In genomic region chr13:99067160-99067985, GRCh38 we compare ENCODE assay signal across 12 cellular contexts.
DNase-seq lines count a peak whose midpoint lies in the region; ATAC-seq and TF ChIP-seq lines count a peak whose summit lies in the region.
"Had no signal": no experiment of that assay in that cellular context is flagged by ENCODE, and none has a peak within 500 bp of the region (broad histone marks: within the 10 kb centered on the region; RNA-seq: fewer than 3 reads in every experiment).

No MANE protein-coding gene starts in this region.

- no peak for TF ChIP-seq CTCF in activated CD8-positive, alpha-beta T cell treated with anti-CD3 and anti-CD28 coated beads for 36 hours (IDR thresholded peaks at IDR 0.05)
- TF ChIP-seq CTCF in fibroblast of villous mesenchyme (IDR thresholded peaks at IDR 0.05; ENCODE audit: insufficient read depth, low read depth, low read length), result no peak

- intact Hi-C loops in activated CD8-positive, alpha-beta T cell treated with anti-CD3 and anti-CD28 coated beads for 36 hours (cut with micrococcal nuclease), result no loop called here

- H3K4me3 ChIP-seq in fibroblast of villous mesenchyme (ENCODE audit: low read depth, low read length), result no peak overlapping the region
- H3K4me3 ChIP-seq: cardiac muscle cell had no signal

- CTCF ChIA-PET in activated CD4-positive, alpha-beta T cell treated with anti-CD3 and anti-CD28 coated beads, Interleukin-2, amount 10 ng/mL, durations not matched to agents 7 days and 5 days (lab: Charles Lee), result interaction anchor here (0.6 to 3.7 kb wide), 8 partner anchors 8 to 199 kb away, joined by 3 to 21 read pairs (median 4); no protein-coding TSS in a partner anchor
- CTCF ChIA-PET in activated CD8-positive, alpha-beta T cell treated with anti-CD3 and anti-CD28 coated beads for 36 hours (lab: Charles Lee), result interaction anchor here (0.7 to 2.4 kb wide), 4 partner anchors 10 to 198 kb away, joined by 3 to 8 read pairs (median 4); no protein-coding TSS in a partner anchor

- H3K27ac Mint-ChIP-seq in activated CD4-positive, alpha-beta T cell treated with anti-CD3 and anti-CD28 coated beads, Interleukin-2, amount 10 ng/mL, durations not matched to agents 7 days and 5 days, result peak overlapping the region; percentile 86
- peak overlapping the region; percentile 66 for H3K27ac Mint-ChIP-seq in activated CD8-positive, alpha-beta T cell treated with anti-CD3 and anti-CD28 coated beads for 36 hours
- peak overlapping the region; percentile 20 for H3K27ac Mint-ChIP-seq in stimulated activated effector memory CD8-positive, alpha-beta T cell treated with anti-CD3 and anti-CD28 coated beads, Interleukin-12 subunit alpha, Interleukin-12 subunit beta, amount 100 ng/mL, for 72 hours

- no peak overlapping the region for H3K4me3 Mint-ChIP-seq in activated CD4-positive, alpha-beta T cell treated with anti-CD3 and anti-CD28 coated beads, Interleukin-2, amount 10 ng/mL, durations not matched to agents 7 days and 5 days
- no peak overlapping the region for H3K4me3 Mint-ChIP-seq in activated CD8-positive, alpha-beta T cell treated with anti-CD3 and anti-CD28 coated beads for 36 hours
- no peak overlapping the region for H3K4me3 Mint-ChIP-seq in stimulated activated effector memory CD8-positive, alpha-beta T cell treated with anti-CD3 and anti-CD28 coated beads, Interleukin-12 subunit alpha, Interleukin-12 subunit beta, amount 100 ng/mL, for 72 hours

- H3K9me3 Mint-ChIP-seq in activated CD4-positive, alpha-beta T cell treated with anti-CD3 and anti-CD28 coated beads, Interleukin-2, amount 10 ng/mL, durations not matched to agents 7 days and 5 days, result peaks cover 20% of the 10 kb centered on the region
- no peaks in the 10 kb centered on the region for H3K9me3 Mint-ChIP-seq in activated CD8-positive, alpha-beta T cell treated with anti-CD3 and anti-CD28 coated beads for 36 hours
- no peaks in the 10 kb centered on the region for H3K9me3 Mint-ChIP-seq in stimulated activated effector memory CD8-positive, alpha-beta T cell treated with anti-CD3 and anti-CD28 coated beads, Interleukin-12 subunit alpha, Interleukin-12 subunit beta, amount 100 ng/mL, for 72 hours

- no peaks in the 10 kb centered on the region for H3K27me3 Mint-ChIP-seq in activated CD4-positive, alpha-beta T cell treated with anti-CD3 and anti-CD28 coated beads, Interleukin-2, amount 10 ng/mL, durations not matched to agents 7 days and 5 days
- H3K27me3 Mint-ChIP-seq in activated CD8-positive, alpha-beta T cell treated with anti-CD3 and anti-CD28 coated beads for 36 hours, result no peaks in the 10 kb centered on the region

- POLR2A ChIA-PET in activated CD4-positive, alpha-beta T cell treated with anti-CD3 and anti-CD28 coated beads, Interleukin-2, amount 10 ng/mL, durations not matched to agents 7 days and 5 days (lab: Charles Lee), result no interaction called here
- POLR2A ChIA-PET in activated CD8-positive, alpha-beta T cell treated with anti-CD3 and anti-CD28 coated beads for 36 hours (lab: Charles Lee), result interaction anchor here (0.6 to 2.1 kb wide), 4 partner anchors 10 to 23 kb away, joined by 3 to 6 read pairs (median 4); no protein-coding TSS in a partner anchor

- DNase-seq in activated CD4-positive, alpha-beta T cell treated with anti-CD3 and anti-CD28 coated beads, Interleukin-2, amount 10 ng/mL, durations not matched to agents 7 days and 5 days, result no peak
- no peak for DNase-seq in activated CD4-positive, alpha-beta T cell treated with anti-CD3 and anti-CD28 coated beads for 48 hours
- DNase-seq in activated CD8-positive, alpha-beta T cell treated with anti-CD3 and anti-CD28 coated beads for 36 hours, result no peak
- peak; percentile 52 for DNase-seq in fibroblast of villous mesenchyme (ENCODE audit: low read depth)
- no peak for DNase-seq in stimulated activated effector memory CD8-positive, alpha-beta T cell treated with anti-CD3 and anti-CD28 coated beads, Interleukin-12 subunit alpha, Interleukin-12 subunit beta, amount 100 ng/mL, for 72 hours (ENCODE audit: low spot score in 2 of 2)
- no peak for DNase-seq in OCI-M1 (lab: John Stamatoyannopoulos, UW)
- no peak for DNase-seq in HUDEP-2 (lab: John Stamatoyannopoulos, UW; ENCODE audit: unreplicated experiment in 76 of 76)
- DNase-seq: H7, NCI-H510A had no signal

- peaks cover 78% of the 10 kb centered on the region for H3K4me1 Mint-ChIP-seq in activated CD4-positive, alpha-beta T cell treated with anti-CD3 and anti-CD28 coated beads, Interleukin-2, amount 10 ng/mL, durations not matched to agents 7 days and 5 days
- peaks cover 64% of the 10 kb centered on the region for H3K4me1 Mint-ChIP-seq in activated CD8-positive, alpha-beta T cell treated with anti-CD3 and anti-CD28 coated beads for 36 hours (ENCODE audit: low read depth)
- peaks cover 49% of the 10 kb centered on the region for H3K4me1 Mint-ChIP-seq in stimulated activated effector memory CD8-positive, alpha-beta T cell treated with anti-CD3 and anti-CD28 coated beads, Interleukin-12 subunit alpha, Interleukin-12 subunit beta, amount 100 ng/mL, for 72 hours

- H3K36me3 Mint-ChIP-seq in activated CD4-positive, alpha-beta T cell treated with anti-CD3 and anti-CD28 coated beads, Interleukin-2, amount 10 ng/mL, durations not matched to agents 7 days and 5 days (ENCODE audit: low read depth), result peaks cover 82% of the 10 kb centered on the region
- H3K36me3 Mint-ChIP-seq in activated CD8-positive, alpha-beta T cell treated with anti-CD3 and anti-CD28 coated beads for 36 hours (ENCODE audit: low read depth), result peaks cover 11% of the 10 kb centered on the region
- H3K36me3 Mint-ChIP-seq in stimulated activated effector memory CD8-positive, alpha-beta T cell treated with anti-CD3 and anti-CD28 coated beads, Interleukin-12 subunit alpha, Interleukin-12 subunit beta, amount 100 ng/mL, for 72 hours, result no peaks in the 10 kb centered on the region

- no peak for ATAC-seq in activated CD8-positive, alpha-beta T cell treated with anti-CD3 and anti-CD28 coated beads for 36 hours
- ATAC-seq in stimulated activated effector memory CD8-positive, alpha-beta T cell treated with anti-CD3 and anti-CD28 coated beads, Interleukin-12 subunit alpha, Interleukin-12 subunit beta, amount 100 ng/mL, for 72 hours, result no peak
- ATAC-seq in HG03108 (IDR thresholded peaks at IDR 0.05; ENCODE audit: unreplicated experiment), result no peak
- ATAC-seq: sciatic nerve had no signal

Comparison
In these comparisons a context has a peak if more than half of its experiments do, and no peak if none do; other contexts are left out.
1. H3K27ac Mint-ChIP-seq: peak in every context shown above with its lines; median percentile 86 in activated CD4-positive, alpha-beta T cell treated with anti-CD3 and anti-CD28 coated beads, Interleukin-2, amount 10 ng/mL, durations not matched to agents 7 days and 5 days; 66 in activated CD8-positive, alpha-beta T cell treated with anti-CD3 and anti-CD28 coated beads for 36 hours; 20 in stimulated activated effector memory CD8-positive, alpha-beta T cell treated with anti-CD3 and anti-CD28 coated beads, Interleukin-12 subunit alpha, Interleukin-12 subunit beta, amount 100 ng/mL, for 72 hours.